10 cellular contexts compared by ENCODE assay signal in genomic region chr19:46621191-46622117, GRCh38. TPM values are rescaled to one million over a fixed set of nuclear protein-coding genes. Genes with fewer than 3 reads are reported as not detected.
DNase-seq lines count a peak whose midpoint lies in the region; ATAC-seq, FAIRE-seq and TF ChIP-seq lines count a peak whose summit lies in the region.
"Had no signal": no experiment of that assay in that cellular context is flagged by ENCODE, and none has a peak within 500 bp of the region (broad histone marks: within the 10 kb centered on the region; RNA-seq: fewer than 3 reads in every experiment).

No MANE protein-coding gene starts in this region.

- BruUV-seq in K562 (replicated peaks; lab: Mats Ljungman, UMichigan): no TSS peak

- no peak for TF ChIP-seq RAD21 in K562 (CRISPR knock-in tag; conservative IDR thresholded peaks at IDR 0.05 in 1 of 2, IDR thresholded peaks at IDR 0.05 in 1 of 2)

- no peaks in the 10 kb centered on the region for H4K20me1 ChIP-seq in K562 (replicated peaks; ENCODE audit: control insufficient read depth, insufficient read depth, low read length)

- H3K9me3 ChIP-seq in K562 (replicated peaks; ENCODE audit: control insufficient read depth, insufficient read depth, low read depth, low read length) (no peaks in the 10 kb centered on the region), tibial artery (no peaks in the 10 kb centered on the region), ovary (no peaks in the 10 kb centered on the region)

- peaks cover 66% of the 10 kb centered on the region for H3K4me1 Mint-ChIP-seq in activated T-cell treated with anti-CD3 and anti-CD28 coated beads, Interleukin-2, amount 50 U/mL, for 4 hours (ENCODE audit: low read depth)
- H3K4me1 Mint-ChIP-seq in memory B cell: peaks cover 39% of the 10 kb centered on the region
- H3K4me1 Mint-ChIP-seq in endothelial cell (ENCODE audit: unreplicated experiment): peaks cover 3% of the 10 kb centered on the region

- peaks cover 57 to 61% of the 10 kb centered on the region in 2 experiments for H3K4me1 ChIP-seq in K562 (replicated peaks in 1 of 2; ENCODE audit: control insufficient read depth in 2 of 2, insufficient read depth in 2 of 2, low read length in 2 of 2)
- H3K4me1 ChIP-seq in tibial artery: peaks cover 7 to 96% (median 87%) of the 10 kb centered on the region in 4 donors
- no peaks in the 10 kb centered on the region for H3K4me1 ChIP-seq in ovary (ENCODE audit: insufficient read depth)

- FAIRE-seq in K562 (lab: Jason Lieb, UNC): no peak
- FAIRE-seq in RCC 7860 (lab: Jason Lieb, UNC): no peak

- H2AFZ ChIP-seq in K562 (ENCODE audit: low read depth, low read length): peak overlapping the region; percentile 37; the same call in 1 of the 2 replicates

- 32% methylated on average over 31 of the region's 32 CpGs for WGBS in K562 (ENCODE audit: insufficient coverage, low coverage, missing lambda C conversion rate)
- WGBS in ovary, 3 donors: 41 to 57% (median 51%) methylated on average over 28 to 32 of the region's 32 CpGs

- peak overlapping the region; percentile 99 for H3K27ac Mint-ChIP-seq in memory B cell
- no peak overlapping the region for H3K27ac Mint-ChIP-seq in endothelial cell (ENCODE audit: unreplicated experiment)

- H3K36me3 ChIP-seq in K562 (ENCODE audit: control insufficient read depth, insufficient read depth, low read length) (no peaks in the 10 kb centered on the region), tibial artery (no peaks in the 10 kb centered on the region), ovary (no peaks in the 10 kb centered on the region)

- TF ChIP-seq POLR2A in K562 (conservative IDR thresholded peaks at IDR 0.05) (no peak), ovary (IDR thresholded peaks at IDR 0.05) (no peak)

- H3K27me3 Mint-ChIP-seq in activated T-cell treated with anti-CD3 and anti-CD28 coated beads, Interleukin-2, amount 50 U/mL, for 4 hours (ENCODE audit: low read depth): no peaks in the 10 kb centered on the region
- H3K27me3 Mint-ChIP-seq in memory B cell (peaks cover 3% of the 10 kb centered on the region), endothelial cell (ENCODE audit: unreplicated experiment) (peaks cover 8% of the 10 kb centered on the region)

- DNase-seq in activated T-cell treated with anti-CD3 and anti-CD28 coated beads, Interleukin-2, amount 50 U/mL, for 4 hours: no peak
- DNase-seq in activated T-cell treated with anti-CD3 and anti-CD28 coated beads for 4 hours (no peak), K562 (ENCODE audit: extremely low read depth in 1 of 4, low spot score in 3 of 4) (no peak), memory B cell (ENCODE audit: low spot score in 2 of 2) (no peak), tibial artery (peak in 1 of 2 donors; percentile 71), endothelial cell (ENCODE audit: low spot score) (no peak), RCC 7860 (ENCODE audit: low spot score) (no peak), ovary (no peak)
- DNase-seq: effector CD8-positive, alpha-beta T cell; occipital lobe had no signal

- no peaks in the 10 kb centered on the region for H3K36me3 Mint-ChIP-seq in activated T-cell treated with anti-CD3 and anti-CD28 coated beads, Interleukin-2, amount 50 U/mL, for 4 hours (ENCODE audit: insufficient read depth)
- no peaks in the 10 kb centered on the region for H3K36me3 Mint-ChIP-seq in memory B cell
- no peaks in the 10 kb centered on the region for H3K36me3 Mint-ChIP-seq in endothelial cell (ENCODE audit: low read depth, unreplicated experiment)

- TF ChIP-seq EP300 in K562 (IDR thresholded peaks at IDR 0.05; ENCODE audit: low read length): no peak
- TF ChIP-seq EP300 in ovary (IDR thresholded peaks at IDR 0.05): no peak

- H3K9ac ChIP-seq in K562 (ENCODE audit: insufficient read depth in 1 of 2, low read depth in 2 of 2, low read length in 2 of 2): peak overlapping the region in 1 of 2 experiments; percentile 85; a peak in 2 of 4 replicates

- TF ChIP-seq CTCF in K562 (IDR thresholded peaks at IDR 0.05 in 2 of 3, conservative IDR thresholded peaks at IDR 0.05 in 1 of 3; ENCODE audit: insufficient read depth in 2 of 3, low read depth in 1 of 3, low read length in 3 of 3) (no peak), tibial artery (IDR thresholded peaks at IDR 0.05) (peak in 1 of 2 experiments; percentile 18), endothelial cell (IDR thresholded peaks at IDR 0.05; ENCODE audit: unreplicated experiment) (no peak), ovary (IDR thresholded peaks at IDR 0.05) (no peak)

- no peak for ATAC-seq in activated T-cell treated with anti-CD3 and anti-CD28 coated beads, Interleukin-2, amount 50 U/mL, for 4 hours
- ATAC-seq in K562: no peak
- ATAC-seq in memory B cell (ENCODE audit: low read depth): no peak

- CTCF ChIA-PET in K562 (lab: Yijun Ruan, JAX; ENCODE audit: low intra/inter-chr PET ratio): no interaction called here

- H3K9me1 ChIP-seq in K562 (ENCODE audit: control insufficient read depth, insufficient read depth, low read length): no peaks in the 10 kb centered on the region

- intact Hi-C loops in K562 (cut with micrococcal nuclease): no loop called here
- intact Hi-C loops in tibial artery (cut with DNase I; ENCODE audit: low total_unique reads): no loop called here
- intact Hi-C loops in ovary (cut with DNase I): no loop called here

- H3K4me3 ChIP-seq in K562 (no peak overlapping the region), tibial artery (peak overlapping the region; percentile 46 to 49), ovary (no peak overlapping the region)

- H3K9me3 Mint-ChIP-seq in activated T-cell treated with anti-CD3 and anti-CD28 coated beads, Interleukin-2, amount 50 U/mL, for 4 hours: no peaks in the 10 kb centered on the region
- H3K9me3 Mint-ChIP-seq in memory B cell (no peaks in the 10 kb centered on the region), endothelial cell (ENCODE audit: unreplicated experiment) (no peaks in the 10 kb centered on the region)

- H3K4me3 Mint-ChIP-seq in activated T-cell treated with anti-CD3 and anti-CD28 coated beads, Interleukin-2, amount 50 U/mL, for 4 hours: peak overlapping the region; percentile 58
- H3K4me3 Mint-ChIP-seq in memory B cell (no peak overlapping the region), endothelial cell (ENCODE audit: unreplicated experiment) (no peak overlapping the region)

- in situ Hi-C loops in K562 (cut with MboI): no loop called here

- H3K27me3 ChIP-seq in K562 (ENCODE audit: control insufficient read depth in 2 of 2, insufficient read depth in 2 of 2, low read length in 2 of 2) (no peaks in the 10 kb centered on the region), tibial artery (no peaks in the 10 kb centered on the region), ovary (no peaks in the 10 kb centered on the region)

- H3K79me2 ChIP-seq in K562 (ENCODE audit: control insufficient read depth, insufficient read depth, low read length): no peaks in the 10 kb centered on the region

- POLR2A ChIA-PET in K562 (lab: Yijun Ruan, JAX): interaction anchor here (0.9 to 2.3 kb wide), 4 partner anchors 10 to 38 kb away, joined by 3 to 8 read pairs (median 4); no protein-coding TSS in a partner anchor

- H3K4me2 ChIP-seq in K562 (ENCODE audit: insufficient read depth, low read length): peak overlapping the region; percentile 13; the same call in 1 of the 2 replicates

- H3K27ac ChIP-seq in K562 (ENCODE audit: extremely low read depth, low read depth, low read length): no peak overlapping the region
- peak overlapping the region; percentile 90 to 94 for H3K27ac ChIP-seq in tibial artery
- peak overlapping the region in 1 of 2 donors; percentile 48 for H3K27ac ChIP-seq in ovary

RNA-seq across cellular contexts. Expression of gene PTGIR, which starts 3.4 kb away (rescaled TPM):
- total RNA-seq in activated T-cell treated with anti-CD3 and anti-CD28 coated beads, Interleukin-2, amount 50 U/mL, for 4 hours: 1 to 10 TPM; 2.2 to 5.8 (median 4.3) TPM
- 3.0 and 9.9 TPM in 2 replicates for total RNA-seq in K562 (2011; cell fraction: chromatin; rRNA removed; ENCODE audit: low replicate concordance)
- 4.3 and 7.3 TPM in 2 replicates for total RNA-seq in K562 (2011; cell fraction: nucleolus; rRNA removed)
- total RNA-seq in K562 (2011; cell fraction: nucleoplasm; rRNA removed): 3.1 and 3.6 TPM in 2 replicates
- total RNA-seq in K562 (2014; rRNA removed) (0.61 and 1.5 TPM in 2 replicates), K562 (2014; rRNA removed; fragmentation: Illumina TruSeq; extraction: Trizol) (0.18 and 0.45 TPM in 2 replicates), K562 (2015; rRNA removed; fragmentation: Illumina TruSeq; extraction: Trizol) (0.30 and 0.36 TPM in 2 replicates), K562 (2021) (1.4 and 1.9 TPM in 2 replicates), endothelial cell (ENCODE audit: unreplicated experiment) (not detected), ovary (1 to 10 TPM in 3 of 7 donors, under 1 TPM in 4; 0.24 to 1.5 (median 0.71) TPM)
- polyA plus RNA-seq in K562 (2011; rRNA removed) (1.7 and 2.0 TPM in 2 replicates), K562 (2014; fragmentation: Illumina TruSeq; extraction: Trizol) (0.58 and 0.65 TPM in 2 replicates), K562 (2014; fragmentation: Nextera tagmentation; extraction: Ambion mirVana) (under 1 TPM in 1 of 2 experiments, not detected in 1; 0.11 TPM), K562 (2014; rRNA removed) (1.7 and 3.4 TPM in 2 replicates), ovary (1 to 10 TPM in 1 of 2 donors, under 1 TPM in 1; 0.55 to 1.8 TPM)
- 1.6 and 7.6 TPM in 2 replicates for polyA plus RNA-seq in K562 (2011; cell fraction: cytosol; rRNA removed)
- 3.7 and 12.1 TPM in 2 replicates for polyA plus RNA-seq in K562 (2011; cell fraction: nucleus; rRNA removed)
- polyA plus RNA-seq in K562 (2012): 0.46 and 0.89 TPM in 2 replicates
- polyA minus RNA-seq in K562 (2011; rRNA and poly(A)+ RNA removed): 0.24 and 0.35 TPM in 2 replicates
- 0.38 TPM in 1 of 2 replicates, not detected in the other for polyA minus RNA-seq in K562 (2011; cell fraction: cytosol; rRNA and poly(A)+ RNA removed)
- 1.1 and 1.2 TPM in 2 replicates for polyA minus RNA-seq in K562 (2011; cell fraction: nucleus; rRNA and poly(A)+ RNA removed)
- total RNA-seq: occipital lobe had no signal

RNA-seq across cellular contexts. Expression of gene GNG8, which starts 14.5 kb away (rescaled TPM):
- 1 to 10 TPM; 1.5 to 2.6 (median 2.4) TPM for total RNA-seq in activated T-cell treated with anti-CD3 and anti-CD28 coated beads, Interleukin-2, amount 50 U/mL, for 4 hours
- not detected in 2 replicates for total RNA-seq in K562 (2011; cell fraction: chromatin; rRNA removed; ENCODE audit: low replicate concordance)
- not detected in 2 replicates for total RNA-seq in K562 (2011; cell fraction: nucleolus; rRNA removed)
- total RNA-seq in K562 (2011; cell fraction: nucleoplasm; rRNA removed): not detected in 2 replicates
- total RNA-seq in K562 (2014; rRNA removed) (not detected in 2 replicates), K562 (2014; rRNA removed; fragmentation: Illumina TruSeq; extraction: Trizol) (not detected in 2 replicates), K562 (2015; rRNA removed; fragmentation: Illumina TruSeq; extraction: Trizol) (not detected in 2 replicates), K562 (2021) (not detected in 2 replicates), endothelial cell (ENCODE audit: unreplicated experiment) (not detected), ovary (not detected)
- polyA plus RNA-seq in K562 (2011; rRNA removed) (not detected in 2 replicates), K562 (2014; fragmentation: Illumina TruSeq; extraction: Trizol) (not detected in 2 replicates), K562 (2014; fragmentation: Nextera tagmentation; extraction: Ambion mirVana) (1 to 10 TPM in 1 of 2 experiments, not detected in 1; 1.3 TPM), K562 (2014; rRNA removed) (not detected in 2 replicates), ovary (not detected)
- polyA plus RNA-seq in K562 (2011; cell fraction: cytosol; rRNA removed): not detected in 2 replicates
- not detected in 2 replicates for polyA plus RNA-seq in K562 (2011; cell fraction: nucleus; rRNA removed)
- polyA plus RNA-seq in K562 (2012): not detected in 2 replicates
- not detected in 2 replicates for polyA minus RNA-seq in K562 (2011; rRNA and poly(A)+ RNA removed)
- not detected in 2 replicates for polyA minus RNA-seq in K562 (2011; cell fraction: cytosol; rRNA and poly(A)+ RNA removed)
- polyA minus RNA-seq in K562 (2011; cell fraction: nucleus; rRNA and poly(A)+ RNA removed): not detected in 2 replicates
- total RNA-seq: occipital lobe had no signal

RNA-seq across cellular contexts. Expression of gene CALM3, which starts 20.3 kb away (rescaled TPM):
- 100 to 1,000 TPM; 237 to 257 (median 239) TPM for total RNA-seq in activated T-cell treated with anti-CD3 and anti-CD28 coated beads, Interleukin-2, amount 50 U/mL, for 4 hours
- 68.2 and 118 TPM in 2 replicates for total RNA-seq in K562 (2011; cell fraction: chromatin; rRNA removed; ENCODE audit: low replicate concordance)
- total RNA-seq in K562 (2011; cell fraction: nucleolus; rRNA removed): 47.8 and 53.5 TPM in 2 replicates
- 91.9 and 153 TPM in 2 replicates for total RNA-seq in K562 (2011; cell fraction: nucleoplasm; rRNA removed)
- total RNA-seq in K562 (2014; rRNA removed): 149 and 180 TPM in 2 replicates
- total RNA-seq in K562 (2014; rRNA removed; fragmentation: Illumina TruSeq; extraction: Trizol): 126 and 150 TPM in 2 replicates
- 154 and 156 TPM in 2 replicates for total RNA-seq in K562 (2015; rRNA removed; fragmentation: Illumina TruSeq; extraction: Trizol)
- total RNA-seq in K562 (2021): 277 TPM in 2 replicates
- polyA plus RNA-seq in K562 (2011; rRNA removed): 255 and 327 TPM in 2 replicates
- polyA plus RNA-seq in K562 (2011; cell fraction: cytosol; rRNA removed): 230 and 235 TPM in 2 replicates
- polyA plus RNA-seq in K562 (2011; cell fraction: nucleus; rRNA removed): 152 and 155 TPM in 2 replicates
- polyA plus RNA-seq in K562 (2012): 203 and 388 TPM in 2 replicates
- 307 and 350 TPM in 2 replicates for polyA plus RNA-seq in K562 (2014; fragmentation: Illumina TruSeq; extraction: Trizol)
- polyA plus RNA-seq in K562 (2014; fragmentation: Nextera tagmentation; extraction: Ambion mirVana): 10 to 100 TPM; 34.6 to 40.2 TPM
- polyA plus RNA-seq in K562 (2014; rRNA removed): 266 and 273 TPM in 2 replicates
- 333 and 438 TPM in 2 replicates for polyA minus RNA-seq in K562 (2011; rRNA and poly(A)+ RNA removed)
- polyA minus RNA-seq in K562 (2011; cell fraction: cytosol; rRNA and poly(A)+ RNA removed): 82.3 and 91.6 TPM in 2 replicates
- 20.3 and 36.9 TPM in 2 replicates for polyA minus RNA-seq in K562 (2011; cell fraction: nucleus; rRNA and poly(A)+ RNA removed)
- total RNA-seq in endothelial cell (ENCODE audit: unreplicated experiment): 564 TPM
- total RNA-seq in ovary: 100 to 1,000 TPM in 5 of 7 donors, 10 to 100 TPM in 2; 80.5 to 312 (median 225) TPM
- 100 to 1,000 TPM; 191 to 646 TPM for polyA plus RNA-seq in ovary

RNA-seq across cellular contexts. Expression of gene DACT3, which starts 39.5 kb away (rescaled TPM):
- total RNA-seq in activated T-cell treated with anti-CD3 and anti-CD28 coated beads, Interleukin-2, amount 50 U/mL, for 4 hours: under 1 TPM; 0.50 to 0.71 (median 0.63) TPM
- 6.5 and 10.4 TPM in 2 replicates for total RNA-seq in K562 (2011; cell fraction: chromatin; rRNA removed; ENCODE audit: low replicate concordance)
- 5.1 and 6.8 TPM in 2 replicates for total RNA-seq in K562 (2011; cell fraction: nucleolus; rRNA removed)
- total RNA-seq in K562 (2011; cell fraction: nucleoplasm; rRNA removed): 6.0 and 8.6 TPM in 2 replicates
- total RNA-seq in K562 (2014; rRNA removed) (4.7 and 6.5 TPM in 2 replicates), K562 (2014; rRNA removed; fragmentation: Illumina TruSeq; extraction: Trizol) (2.8 TPM in 2 replicates), K562 (2015; rRNA removed; fragmentation: Illumina TruSeq; extraction: Trizol) (2.3 and 2.5 TPM in 2 replicates), K562 (2021) (5.9 and 6.5 TPM in 2 replicates), endothelial cell (ENCODE audit: unreplicated experiment) (1.1 TPM), ovary (10 to 100 TPM in 6 of 7 donors, 1 to 10 TPM in 1; 7.6 to 56.5 (median 20.8) TPM)
- polyA plus RNA-seq in K562 (2011; rRNA removed) (3.3 and 3.5 TPM in 2 replicates), K562 (2014; fragmentation: Illumina TruSeq; extraction: Trizol) (4.1 and 4.2 TPM in 2 replicates), K562 (2014; fragmentation: Nextera tagmentation; extraction: Ambion mirVana) (under 1 TPM; 0.67 to 0.83 TPM), K562 (2014; rRNA removed) (3.3 and 5.1 TPM in 2 replicates), ovary (10 to 100 TPM; 15.2 to 51.3 TPM)
- 3.0 and 6.0 TPM in 2 replicates for polyA plus RNA-seq in K562 (2011; cell fraction: cytosol; rRNA removed)
- 3.7 and 5.0 TPM in 2 replicates for polyA plus RNA-seq in K562 (2011; cell fraction: nucleus; rRNA removed)
- polyA plus RNA-seq in K562 (2012): 1.3 and 2.1 TPM in 2 replicates
- 1.9 and 3.0 TPM in 2 replicates for polyA minus RNA-seq in K562 (2011; rRNA and poly(A)+ RNA removed)
- 2.0 and 2.5 TPM in 2 replicates for polyA minus RNA-seq in K562 (2011; cell fraction: cytosol; rRNA and poly(A)+ RNA removed)
- 0.67 and 1.1 TPM in 2 replicates for polyA minus RNA-seq in K562 (2011; cell fraction: nucleus; rRNA and poly(A)+ RNA removed)

Comparison
In these comparisons a context has a peak if more than half of its experiments do, and no peak if none do; other contexts are left out.
1. H3K4me3 ChIP-seq: peak in tibial artery (2 of 2); none in K562 (single experiment) and ovary (single experiment).